17 cellular contexts compared by ENCODE assay signal in genomic region chr3:104554409-104554808, GRCh38.
DNase-seq lines count a peak whose midpoint lies in the region; ATAC-seq lines count a peak whose summit lies in the region.
"Had no signal": no experiment of that assay in that cellular context is flagged by ENCODE, and none has a peak within 500 bp of the region (broad histone marks: within the 10 kb centered on the region; RNA-seq: fewer than 3 reads in every experiment).

No MANE protein-coding gene starts in this region.

- POLR2A ChIA-PET in activated CD4-positive, alpha-beta T cell treated with anti-CD3 and anti-CD28 coated beads for 36 hours (lab: Charles Lee) = no interaction called here

- no peak for DNase-seq in activated CD4-positive, alpha-beta T cell treated with anti-CD3 and anti-CD28 coated beads for 36 hours
- no peak for DNase-seq in activated CD4-positive, alpha-beta T cell treated with anti-CD3 and anti-CD28 coated beads, Interleukin-2, amount 50 U/mL, for 1 hour
- DNase-seq in amniotic epithelial cell (ENCODE audit: low read depth) = peak; percentile 2
- DNase-seq in stimulated activated effector memory CD8-positive, alpha-beta T cell treated with anti-CD3 and anti-CD28 coated beads, Interleukin-12 subunit alpha, Interleukin-12 subunit beta, amount 100 ng/mL, for 72 hours (ENCODE audit: low spot score in 2 of 2) = no peak
- DNase-seq in stimulated activated CD4-positive, alpha-beta T cell treated with anti-CD3 and anti-CD28 coated beads, Interleukin-2, amount 100 ng/mL, for 48 hours = no peak
- DNase-seq: Calu3; CD8-positive, alpha-beta T cell; DMS79 treated with DMSO at 0.1 percent for 48 hours; GF-D8; GOT3; H7; HFFc6 had no signal

- H3K4me3 Mint-ChIP-seq in activated CD4-positive, alpha-beta T cell treated with anti-CD3 and anti-CD28 coated beads for 36 hours = no peak overlapping the region
- H3K4me3 Mint-ChIP-seq in stimulated activated effector memory CD8-positive, alpha-beta T cell treated with anti-CD3 and anti-CD28 coated beads, Interleukin-12 subunit alpha, Interleukin-12 subunit beta, amount 100 ng/mL, for 72 hours = no peak overlapping the region
- H3K4me3 Mint-ChIP-seq: B cell; CD8-positive, alpha-beta T cell; HFFc6 had no signal

- CTCF ChIA-PET in activated CD4-positive, alpha-beta T cell treated with anti-CD3 and anti-CD28 coated beads for 36 hours (lab: Charles Lee) = no interaction called here

- no peaks in the 10 kb centered on the region for H3K9me3 Mint-ChIP-seq in activated CD4-positive, alpha-beta T cell treated with anti-CD3 and anti-CD28 coated beads for 36 hours (ENCODE audit: low read depth)
- no peaks in the 10 kb centered on the region for H3K9me3 Mint-ChIP-seq in stimulated activated effector memory CD8-positive, alpha-beta T cell treated with anti-CD3 and anti-CD28 coated beads, Interleukin-12 subunit alpha, Interleukin-12 subunit beta, amount 100 ng/mL, for 72 hours
- H3K9me3 Mint-ChIP-seq: CD8-positive, alpha-beta T cell; HFFc6 had no signal

- ATAC-seq in activated CD4-positive, alpha-beta T cell treated with anti-CD3 and anti-CD28 coated beads for 36 hours = peak; percentile 16
- ATAC-seq in HG02610 (IDR thresholded peaks at IDR 0.05; ENCODE audit: unreplicated experiment) = peak; percentile 49
- ATAC-seq in stimulated activated effector memory CD8-positive, alpha-beta T cell treated with anti-CD3 and anti-CD28 coated beads, Interleukin-12 subunit alpha, Interleukin-12 subunit beta, amount 100 ng/mL, for 72 hours = peak; percentile 55
- no peak for ATAC-seq in GM19035 (IDR thresholded peaks at IDR 0.05; ENCODE audit: unreplicated experiment)
- no peak for ATAC-seq in HG03442 (IDR thresholded peaks at IDR 0.05; ENCODE audit: unreplicated experiment)
- ATAC-seq: CD8-positive, alpha-beta T cell; HCT116 had no signal

- intact Hi-C loops in activated CD4-positive, alpha-beta T cell treated with anti-CD3 and anti-CD28 coated beads for 36 hours (cut with DNase I, micrococcal nuclease) = no loop called here

- peaks cover 6% of the 10 kb centered on the region for H3K27me3 Mint-ChIP-seq in activated CD4-positive, alpha-beta T cell treated with anti-CD3 and anti-CD28 coated beads for 36 hours
- H3K27me3 Mint-ChIP-seq: B cell had no signal

- no peaks in the 10 kb centered on the region for H3K36me3 Mint-ChIP-seq in activated CD4-positive, alpha-beta T cell treated with anti-CD3 and anti-CD28 coated beads for 36 hours (ENCODE audit: low read depth)
- no peaks in the 10 kb centered on the region for H3K36me3 Mint-ChIP-seq in stimulated activated effector memory CD8-positive, alpha-beta T cell treated with anti-CD3 and anti-CD28 coated beads, Interleukin-12 subunit alpha, Interleukin-12 subunit beta, amount 100 ng/mL, for 72 hours
- H3K36me3 Mint-ChIP-seq: CD8-positive, alpha-beta T cell had no signal

- no peak overlapping the region for H3K27ac Mint-ChIP-seq in activated CD4-positive, alpha-beta T cell treated with anti-CD3 and anti-CD28 coated beads for 36 hours
- no peak overlapping the region for H3K27ac Mint-ChIP-seq in stimulated activated effector memory CD8-positive, alpha-beta T cell treated with anti-CD3 and anti-CD28 coated beads, Interleukin-12 subunit alpha, Interleukin-12 subunit beta, amount 100 ng/mL, for 72 hours
- H3K27ac Mint-ChIP-seq: B cell; CD8-positive, alpha-beta T cell; HFFc6 had no signal

- peaks cover 3% of the 10 kb centered on the region for H3K4me1 Mint-ChIP-seq in activated CD4-positive, alpha-beta T cell treated with anti-CD3 and anti-CD28 coated beads for 36 hours
- no peaks in the 10 kb centered on the region for H3K4me1 Mint-ChIP-seq in stimulated activated effector memory CD8-positive, alpha-beta T cell treated with anti-CD3 and anti-CD28 coated beads, Interleukin-12 subunit alpha, Interleukin-12 subunit beta, amount 100 ng/mL, for 72 hours

Comparison
In these comparisons a context has a peak if more than half of its experiments do, and no peak if none do; other contexts are left out.
1. ATAC-seq: peak in activated CD4-positive, alpha-beta T cell treated with anti-CD3 and anti-CD28 coated beads for 36 hours (single experiment), HG02610 (single experiment) and stimulated activated effector memory CD8-positive, alpha-beta T cell treated with anti-CD3 and anti-CD28 coated beads, Interleukin-12 subunit alpha, Interleukin-12 subunit beta, amount 100 ng/mL, for 72 hours (single experiment); none in GM19035 (single experiment) and HG03442 (single experiment).